In the genomic region with DNA sequence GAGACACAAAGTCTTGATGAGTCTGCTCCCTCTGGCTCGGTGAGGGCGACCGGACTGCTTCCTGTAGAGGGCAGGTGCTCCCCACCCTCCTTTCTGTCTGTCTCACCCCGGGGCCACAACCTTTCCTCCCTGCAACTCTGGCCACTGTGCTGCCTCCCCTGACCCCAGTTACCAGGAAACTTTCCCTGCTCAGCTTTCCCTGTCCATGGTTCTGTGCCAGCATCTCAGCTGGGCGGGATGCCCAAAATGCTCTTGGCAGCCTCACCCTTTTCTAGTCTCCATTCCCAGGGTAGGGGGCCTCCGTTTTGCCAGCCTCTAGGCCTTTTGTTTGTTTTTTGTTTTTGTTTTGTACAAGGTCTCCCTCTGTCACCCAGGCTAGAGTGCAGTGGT, we compare ENCODE assay signal across 1 cellular context.
TF ChIP-seq lines count a peak whose summit lies in the region.

No MANE protein-coding gene starts in this region.

TF ChIP-seq in IMR-90, 13 proteins besides CTCF, POLR2A, EP300 and RAD21 (continued from another document):
- TF ChIP-seq, protein P1, sequence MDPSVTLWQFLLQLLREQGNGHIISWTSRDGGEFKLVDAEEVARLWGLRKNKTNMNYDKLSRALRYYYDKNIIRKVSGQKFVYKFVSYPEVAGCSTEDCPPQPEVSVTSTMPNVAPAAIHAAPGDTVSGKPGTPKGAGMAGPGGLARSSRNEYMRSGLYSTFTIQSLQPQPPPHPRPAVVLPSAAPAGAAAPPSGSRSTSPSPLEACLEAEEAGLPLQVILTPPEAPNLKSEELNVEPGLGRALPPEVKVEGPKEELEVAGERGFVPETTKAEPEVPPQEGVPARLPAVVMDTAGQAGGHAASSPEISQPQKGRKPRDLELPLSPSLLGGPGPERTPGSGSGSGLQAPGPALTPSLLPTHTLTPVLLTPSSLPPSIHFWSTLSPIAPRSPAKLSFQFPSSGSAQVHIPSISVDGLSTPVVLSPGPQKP (IDR thresholded peaks at IDR 0.05; ENCODE audit: borderline replicate concordance, low read depth, low read length): no peak
- TF ChIP-seq RFX5 (IDR thresholded peaks at IDR 0.05; ENCODE audit: low read depth, low read length): no peak
- TF ChIP-seq, protein P2, sequence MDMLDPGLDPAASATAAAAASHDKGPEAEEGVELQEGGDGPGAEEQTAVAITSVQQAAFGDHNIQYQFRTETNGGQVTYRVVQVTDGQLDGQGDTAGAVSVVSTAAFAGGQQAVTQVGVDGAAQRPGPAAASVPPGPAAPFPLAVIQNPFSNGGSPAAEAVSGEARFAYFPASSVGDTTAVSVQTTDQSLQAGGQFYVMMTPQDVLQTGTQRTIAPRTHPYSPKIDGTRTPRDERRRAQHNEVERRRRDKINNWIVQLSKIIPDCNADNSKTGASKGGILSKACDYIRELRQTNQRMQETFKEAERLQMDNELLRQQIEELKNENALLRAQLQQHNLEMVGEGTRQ (IDR thresholded peaks at IDR 0.05; ENCODE audit: low read depth, low read length): no peak
- no peak for TF ChIP-seq FOS (IDR thresholded peaks at IDR 0.05; ENCODE audit: low read depth, low read length)
- no peak for TF ChIP-seq CHD1 (IDR thresholded peaks at IDR 0.05; ENCODE audit: low read depth, low read length)
- no peak for TF ChIP-seq MAFK (IDR thresholded peaks at IDR 0.05; ENCODE audit: low read depth, low read length)
- no peak for TF ChIP-seq CEBPB (IDR thresholded peaks at IDR 0.05; ENCODE audit: low read depth, low read length)
- no peak for TF ChIP-seq RCOR1 (IDR thresholded peaks at IDR 0.05; ENCODE audit: insufficient replicate concordance, low read length)
- TF ChIP-seq MXI1 (IDR thresholded peaks at IDR 0.05; ENCODE audit: borderline replicate concordance, low read depth, low read length): no peak
- no peak for TF ChIP-seq BHLHE40 (IDR thresholded peaks at IDR 0.05; ENCODE audit: low read depth, low read length)
